1 cellular context compared by ENCODE assay signal in the genomic region with DNA sequence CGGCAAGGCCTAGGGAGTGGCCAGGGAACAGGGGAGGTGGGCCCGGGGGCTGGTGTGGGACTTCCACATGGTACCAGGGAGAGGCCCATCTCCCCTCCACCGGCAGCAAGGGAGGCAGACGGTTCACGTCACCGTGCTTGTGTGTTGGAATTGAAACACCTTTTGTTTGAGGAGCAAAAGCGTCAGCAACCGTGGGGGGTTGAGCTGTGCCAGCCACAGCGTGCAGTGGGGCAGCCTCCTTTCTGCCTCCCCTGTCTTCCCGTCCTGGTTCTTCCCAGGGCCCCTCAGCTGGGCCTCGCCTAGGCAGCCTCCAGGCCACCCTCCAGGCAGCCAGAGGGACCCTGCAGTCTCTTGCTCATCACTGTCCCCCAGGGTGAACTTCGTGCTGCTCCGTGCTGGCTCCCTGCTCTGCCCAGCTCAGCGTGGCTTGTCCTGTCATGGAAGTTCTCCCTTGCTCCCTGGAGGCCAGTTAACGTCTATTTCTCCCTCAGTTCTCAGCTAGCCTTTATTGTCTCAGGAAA.
TF ChIP-seq lines count a peak whose summit lies in the region.

No MANE protein-coding gene starts in this region.

TF ChIP-seq in HepG2, 621 proteins besides CTCF, POLR2A, EP300 and RAD21:
- TF ChIP-seq, protein P1, sequence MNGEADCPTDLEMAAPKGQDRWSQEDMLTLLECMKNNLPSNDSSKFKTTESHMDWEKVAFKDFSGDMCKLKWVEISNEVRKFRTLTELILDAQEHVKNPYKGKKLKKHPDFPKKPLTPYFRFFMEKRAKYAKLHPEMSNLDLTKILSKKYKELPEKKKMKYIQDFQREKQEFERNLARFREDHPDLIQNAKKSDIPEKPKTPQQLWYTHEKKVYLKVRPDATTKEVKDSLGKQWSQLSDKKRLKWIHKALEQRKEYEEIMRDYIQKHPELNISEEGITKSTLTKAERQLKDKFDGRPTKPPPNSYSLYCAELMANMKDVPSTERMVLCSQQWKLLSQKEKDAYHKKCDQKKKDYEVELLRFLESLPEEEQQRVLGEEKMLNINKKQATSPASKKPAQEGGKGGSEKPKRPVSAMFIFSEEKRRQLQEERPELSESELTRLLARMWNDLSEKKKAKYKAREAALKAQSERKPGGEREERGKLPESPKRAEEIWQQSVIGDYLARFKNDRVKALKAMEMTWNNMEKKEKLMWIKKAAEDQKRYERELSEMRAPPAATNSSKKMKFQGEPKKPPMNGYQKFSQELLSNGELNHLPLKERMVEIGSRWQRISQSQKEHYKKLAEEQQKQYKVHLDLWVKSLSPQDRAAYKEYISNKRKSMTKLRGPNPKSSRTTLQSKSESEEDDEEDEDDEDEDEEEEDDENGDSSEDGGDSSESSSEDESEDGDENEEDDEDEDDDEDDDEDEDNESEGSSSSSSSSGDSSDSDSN (CRISPR knock-in tag; IDR thresholded peaks at IDR 0.05): no peak
- TF ChIP-seq, protein P2, sequence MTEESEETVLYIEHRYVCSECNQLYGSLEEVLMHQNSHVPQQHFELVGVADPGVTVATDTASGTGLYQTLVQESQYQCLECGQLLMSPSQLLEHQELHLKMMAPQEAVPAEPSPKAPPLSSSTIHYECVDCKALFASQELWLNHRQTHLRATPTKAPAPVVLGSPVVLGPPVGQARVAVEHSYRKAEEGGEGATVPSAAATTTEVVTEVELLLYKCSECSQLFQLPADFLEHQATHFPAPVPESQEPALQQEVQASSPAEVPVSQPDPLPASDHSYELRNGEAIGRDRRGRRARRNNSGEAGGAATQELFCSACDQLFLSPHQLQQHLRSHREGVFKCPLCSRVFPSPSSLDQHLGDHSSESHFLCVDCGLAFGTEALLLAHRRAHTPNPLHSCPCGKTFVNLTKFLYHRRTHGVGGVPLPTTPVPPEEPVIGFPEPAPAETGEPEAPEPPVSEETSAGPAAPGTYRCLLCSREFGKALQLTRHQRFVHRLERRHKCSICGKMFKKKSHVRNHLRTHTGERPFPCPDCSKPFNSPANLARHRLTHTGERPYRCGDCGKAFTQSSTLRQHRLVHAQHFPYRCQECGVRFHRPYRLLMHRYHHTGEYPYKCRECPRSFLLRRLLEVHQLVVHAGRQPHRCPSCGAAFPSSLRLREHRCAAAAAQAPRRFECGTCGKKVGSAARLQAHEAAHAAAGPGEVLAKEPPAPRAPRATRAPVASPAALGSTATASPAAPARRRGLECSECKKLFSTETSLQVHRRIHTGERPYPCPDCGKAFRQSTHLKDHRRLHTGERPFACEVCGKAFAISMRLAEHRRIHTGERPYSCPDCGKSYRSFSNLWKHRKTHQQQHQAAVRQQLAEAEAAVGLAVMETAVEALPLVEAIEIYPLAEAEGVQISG (CRISPR knock-in tag; IDR thresholded peaks at IDR 0.05): 0 out of 2 replicates have a peak, but pooled peaks have one; percentile 28
- TF ChIP-seq, protein P3, sequence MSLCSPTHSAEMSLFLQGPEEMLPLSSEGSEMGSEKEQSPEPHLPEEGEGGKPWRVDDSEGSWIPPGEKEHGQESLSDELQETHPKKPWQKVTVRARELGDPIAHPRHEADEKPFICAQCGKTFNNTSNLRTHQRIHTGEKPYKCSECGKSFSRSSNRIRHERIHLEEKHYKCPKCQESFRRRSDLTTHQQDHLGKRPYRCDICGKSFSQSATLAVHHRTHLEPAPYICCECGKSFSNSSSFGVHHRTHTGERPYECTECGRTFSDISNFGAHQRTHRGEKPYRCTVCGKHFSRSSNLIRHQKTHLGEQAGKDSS (CRISPR knock-in tag; IDR thresholded peaks at IDR 0.05; ENCODE audit: borderline replicate concordance, low read depth): no peak
- TF ChIP-seq ZFX (CRISPR knock-in tag; IDR thresholded peaks at IDR 0.05; ENCODE audit: low read depth) (peak; percentile 46; the same call in 1 of the 2 replicates), ZFY (CRISPR knock-in tag; IDR thresholded peaks at IDR 0.05) (0 out of 2 replicates have a peak, but pooled peaks have one; percentile 38), NFKB2 (CRISPR knock-in tag; IDR thresholded peaks at IDR 0.05; ENCODE audit: borderline replicate concordance) (0 out of 2 replicates have a peak, but pooled peaks have one; percentile 42), MYC (CRISPR knock-in tag; IDR thresholded peaks at IDR 0.05; ENCODE audit: borderline replicate concordance) (peak; percentile 32; the same call in 1 of the 2 replicates), KDM5B (CRISPR knock-in tag; IDR thresholded peaks at IDR 0.05; ENCODE audit: borderline replicate concordance) (0 out of 2 replicates have a peak, but pooled peaks have one; percentile 43), PITX1 (CRISPR knock-in tag; IDR thresholded peaks at IDR 0.05) (no peak), HNRNPL (IDR thresholded peaks at IDR 0.05; ENCODE audit: low read depth, low read length) (0 out of 2 replicates have a peak, but pooled peaks have one; percentile 19), ATAD3A (CRISPR knock-in tag; IDR thresholded peaks at IDR 0.05) (no peak), SNAI1 (CRISPR knock-in tag; IDR thresholded peaks at IDR 0.05; ENCODE audit: borderline replicate concordance) (0 out of 2 replicates have a peak, but pooled peaks have one; percentile 32), HNF4A (CRISPR knock-in tag; IDR thresholded peaks at IDR 0.05) (peak; percentile 61), ZNF570 (CRISPR knock-in tag; IDR thresholded peaks at IDR 0.05; ENCODE audit: borderline replicate concordance) (no peak), POGZ (CRISPR knock-in tag; IDR thresholded peaks at IDR 0.05) (peak; percentile 41; the same call in 1 of the 2 replicates), LCORL (IDR thresholded peaks at IDR 0.05) (no peak), LCORL (CRISPR knock-in tag; IDR thresholded peaks at IDR 0.05) (no peak), ZBTB38 (CRISPR knock-in tag; IDR thresholded peaks at IDR 0.05) (peak; percentile 75; the same call in 1 of the 2 replicates), ZNF235 (CRISPR knock-in tag; IDR thresholded peaks at IDR 0.05; ENCODE audit: borderline replicate concordance) (0 out of 2 replicates have a peak, but pooled peaks have one; percentile 35), ZNF253 (CRISPR knock-in tag; IDR thresholded peaks at IDR 0.05; ENCODE audit: borderline replicate concordance) (no peak), ZNF292 (CRISPR knock-in tag; IDR thresholded peaks at IDR 0.05; ENCODE audit: borderline replicate concordance, low read depth) (peak; percentile 34; the same call in 1 of the 2 replicates), HOXA3 (CRISPR knock-in tag; IDR thresholded peaks at IDR 0.05) (0 out of 2 replicates have a peak, but pooled peaks have one; percentile 39), SALL1 (CRISPR knock-in tag; IDR thresholded peaks at IDR 0.05) (peak; percentile 13; the same call in 1 of the 2 replicates)
- TF ChIP-seq, protein P4, sequence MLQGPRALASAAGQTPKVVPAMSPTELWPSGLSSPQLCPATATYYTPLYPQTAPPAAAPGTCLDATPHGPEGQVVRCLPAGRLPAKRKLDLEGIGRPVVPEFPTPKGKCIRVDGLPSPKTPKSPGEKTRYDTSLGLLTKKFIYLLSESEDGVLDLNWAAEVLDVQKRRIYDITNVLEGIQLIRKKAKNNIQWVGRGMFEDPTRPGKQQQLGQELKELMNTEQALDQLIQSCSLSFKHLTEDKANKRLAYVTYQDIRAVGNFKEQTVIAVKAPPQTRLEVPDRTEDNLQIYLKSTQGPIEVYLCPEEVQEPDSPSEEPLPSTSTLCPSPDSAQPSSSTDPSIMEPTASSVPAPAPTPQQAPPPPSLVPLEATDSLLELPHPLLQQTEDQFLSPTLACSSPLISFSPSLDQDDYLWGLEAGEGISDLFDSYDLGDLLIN (CRISPR knock-in tag; IDR thresholded peaks at IDR 0.05; ENCODE audit: borderline replicate concordance): 0 out of 2 replicates have a peak, but pooled peaks have one; percentile 29
- TF ChIP-seq, protein P5, sequence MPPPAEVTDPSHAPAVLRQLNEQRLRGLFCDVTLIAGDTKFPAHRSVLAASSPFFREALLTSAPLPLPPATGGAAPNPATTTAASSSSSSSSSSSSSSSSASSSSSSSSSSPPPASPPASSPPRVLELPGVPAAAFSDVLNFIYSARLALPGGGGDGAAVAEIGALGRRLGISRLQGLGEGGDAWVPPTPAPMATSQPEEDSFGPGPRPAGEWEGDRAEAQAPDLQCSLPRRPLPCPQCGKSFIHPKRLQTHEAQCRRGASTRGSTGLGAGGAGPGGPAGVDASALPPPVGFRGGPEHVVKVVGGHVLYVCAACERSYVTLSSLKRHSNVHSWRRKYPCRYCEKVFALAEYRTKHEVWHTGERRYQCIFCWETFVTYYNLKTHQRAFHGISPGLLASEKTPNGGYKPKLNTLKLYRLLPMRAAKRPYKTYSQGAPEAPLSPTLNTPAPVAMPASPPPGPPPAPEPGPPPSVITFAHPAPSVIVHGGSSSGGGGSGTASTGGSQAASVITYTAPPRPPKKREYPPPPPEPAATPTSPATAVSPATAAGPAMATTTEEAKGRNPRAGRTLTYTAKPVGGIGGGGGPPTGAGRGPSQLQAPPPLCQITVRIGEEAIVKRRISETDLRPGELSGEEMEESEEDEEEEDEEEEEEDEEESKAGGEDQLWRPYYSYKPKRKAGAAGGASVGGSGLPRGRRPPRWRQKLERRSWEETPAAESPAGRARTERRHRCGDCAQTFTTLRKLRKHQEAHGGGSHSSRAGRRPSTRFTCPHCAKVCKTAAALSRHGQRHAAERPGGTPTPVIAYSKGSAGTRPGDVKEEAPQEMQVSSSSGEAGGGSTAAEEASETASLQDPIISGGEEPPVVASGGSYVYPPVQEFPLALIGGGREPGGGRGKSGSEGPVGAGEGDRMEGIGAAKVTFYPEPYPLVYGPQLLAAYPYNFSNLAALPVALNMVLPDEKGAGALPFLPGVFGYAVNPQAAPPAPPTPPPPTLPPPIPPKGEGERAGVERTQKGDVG (CRISPR knock-in tag; IDR thresholded peaks at IDR 0.05; ENCODE audit: borderline replicate concordance): peak; percentile 79; the same call in 1 of the 2 replicates
- TF ChIP-seq, protein P6, sequence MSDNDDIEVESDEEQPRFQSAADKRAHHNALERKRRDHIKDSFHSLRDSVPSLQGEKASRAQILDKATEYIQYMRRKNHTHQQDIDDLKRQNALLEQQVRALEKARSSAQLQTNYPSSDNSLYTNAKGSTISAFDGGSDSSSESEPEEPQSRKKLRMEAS (IDR thresholded peaks at IDR 0.05): peak; percentile 25; the same call in 1 of the 2 replicates
- TF ChIP-seq, protein P7, sequence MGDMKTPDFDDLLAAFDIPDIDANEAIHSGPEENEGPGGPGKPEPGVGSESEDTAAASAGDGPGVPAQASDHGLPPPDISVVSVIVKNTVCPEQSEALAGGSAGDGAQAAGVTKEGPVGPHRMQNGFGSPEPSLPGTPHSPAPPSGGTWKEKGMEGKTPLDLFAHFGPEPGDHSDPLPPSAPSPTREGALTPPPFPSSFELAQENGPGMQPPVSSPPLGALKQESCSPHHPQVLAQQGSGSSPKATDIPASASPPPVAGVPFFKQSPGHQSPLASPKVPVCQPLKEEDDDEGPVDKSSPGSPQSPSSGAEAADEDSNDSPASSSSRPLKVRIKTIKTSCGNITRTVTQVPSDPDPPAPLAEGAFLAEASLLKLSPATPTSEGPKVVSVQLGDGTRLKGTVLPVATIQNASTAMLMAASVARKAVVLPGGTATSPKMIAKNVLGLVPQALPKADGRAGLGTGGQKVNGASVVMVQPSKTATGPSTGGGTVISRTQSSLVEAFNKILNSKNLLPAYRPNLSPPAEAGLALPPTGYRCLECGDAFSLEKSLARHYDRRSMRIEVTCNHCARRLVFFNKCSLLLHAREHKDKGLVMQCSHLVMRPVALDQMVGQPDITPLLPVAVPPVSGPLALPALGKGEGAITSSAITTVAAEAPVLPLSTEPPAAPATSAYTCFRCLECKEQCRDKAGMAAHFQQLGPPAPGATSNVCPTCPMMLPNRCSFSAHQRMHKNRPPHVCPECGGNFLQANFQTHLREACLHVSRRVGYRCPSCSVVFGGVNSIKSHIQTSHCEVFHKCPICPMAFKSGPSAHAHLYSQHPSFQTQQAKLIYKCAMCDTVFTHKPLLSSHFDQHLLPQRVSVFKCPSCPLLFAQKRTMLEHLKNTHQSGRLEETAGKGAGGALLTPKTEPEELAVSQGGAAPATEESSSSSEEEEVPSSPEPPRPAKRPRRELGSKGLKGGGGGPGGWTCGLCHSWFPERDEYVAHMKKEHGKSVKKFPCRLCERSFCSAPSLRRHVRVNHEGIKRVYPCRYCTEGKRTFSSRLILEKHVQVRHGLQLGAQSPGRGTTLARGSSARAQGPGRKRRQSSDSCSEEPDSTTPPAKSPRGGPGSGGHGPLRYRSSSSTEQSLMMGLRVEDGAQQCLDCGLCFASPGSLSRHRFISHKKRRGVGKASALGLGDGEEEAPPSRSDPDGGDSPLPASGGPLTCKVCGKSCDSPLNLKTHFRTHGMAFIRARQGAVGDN (CRISPR knock-in tag; IDR thresholded peaks at IDR 0.05): peak; percentile 85
- TF ChIP-seq, protein P8, sequence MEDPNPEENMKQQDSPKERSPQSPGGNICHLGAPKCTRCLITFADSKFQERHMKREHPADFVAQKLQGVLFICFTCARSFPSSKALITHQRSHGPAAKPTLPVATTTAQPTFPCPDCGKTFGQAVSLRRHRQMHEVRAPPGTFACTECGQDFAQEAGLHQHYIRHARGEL (CRISPR knock-in tag; IDR thresholded peaks at IDR 0.05): no peak
